ENCODE assay signal across 8 cellular contexts in the genomic region with DNA sequence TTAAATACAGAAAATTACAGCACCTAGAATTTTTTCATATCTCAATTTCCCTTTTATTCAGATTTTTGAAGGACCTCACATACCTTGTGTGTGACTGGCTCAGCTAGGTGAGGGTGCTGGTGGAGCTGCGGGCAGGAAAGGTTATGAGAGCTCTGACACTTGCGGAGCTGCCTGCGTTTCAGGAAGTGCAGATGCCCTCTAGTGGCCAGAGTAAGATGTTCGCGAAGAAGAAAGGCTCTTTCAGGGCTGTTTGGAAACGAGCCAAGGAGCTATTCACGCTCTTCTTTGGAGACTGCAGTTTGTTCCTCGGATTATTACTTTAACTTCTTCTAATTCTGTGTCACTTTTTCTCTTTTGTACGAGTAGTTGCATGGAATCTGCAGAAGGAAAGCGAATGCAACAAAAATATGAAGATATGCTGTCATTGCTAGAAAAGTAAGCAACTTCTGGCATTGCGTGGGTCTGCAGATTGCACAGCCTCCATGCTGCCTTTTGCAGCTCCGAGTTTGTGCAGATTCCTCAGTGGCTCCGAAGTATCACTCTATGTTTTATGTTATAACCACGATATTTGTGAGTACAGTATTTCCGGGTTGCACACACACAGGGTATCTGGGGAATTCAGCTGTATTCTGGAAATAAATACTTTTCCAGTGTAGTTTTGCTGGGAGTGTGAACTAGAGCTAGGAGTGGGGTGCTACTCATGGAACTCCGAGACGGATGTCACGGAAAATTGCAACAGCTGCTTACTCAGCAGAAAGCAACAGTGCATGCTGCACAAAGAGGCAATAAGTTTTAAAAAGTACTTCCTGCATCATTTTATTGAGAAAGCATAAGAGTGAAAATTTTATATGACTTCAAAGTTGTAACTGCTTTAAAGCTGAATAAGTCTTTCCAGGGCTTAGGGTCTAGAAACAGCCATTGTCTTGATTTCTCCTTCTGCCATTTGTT. TPM values are rescaled to one million over a fixed set of nuclear protein-coding genes. Genes with fewer than 3 reads are reported as not detected.
DNase-seq lines count a peak whose midpoint lies in the region; ATAC-seq and TF ChIP-seq lines count a peak whose summit lies in the region.

No MANE protein-coding gene starts in this region.

- H3K4me3 Mint-ChIP-seq in CD4-positive, CD25-positive, alpha-beta regulatory T cell: no peak overlapping the region

- no peak for TF ChIP-seq POLR2A in vagina (IDR thresholded peaks at IDR 0.05)

- H3K4me3 ChIP-seq in CD4-positive, CD25-positive, alpha-beta regulatory T cell (ENCODE audit: low read depth, low read length): no peak overlapping the region
- H3K4me3 ChIP-seq in vagina: no peak overlapping the region

- no peaks in the 10 kb centered on the region for H3K27me3 Mint-ChIP-seq in CD4-positive, CD25-positive, alpha-beta regulatory T cell

- intact Hi-C loops in vagina (cut with DNase I): no loop called here

- ATAC-seq in CD4-positive, CD25-positive, alpha-beta regulatory T cell (ENCODE audit: low read depth in 2 of 2): no peak
- ATAC-seq in foreskin keratinocyte (peak; percentile 56), GM19324 (IDR thresholded peaks at IDR 0.05; ENCODE audit: low FRiP score, unreplicated experiment) (no peak)

- H3K4me1 ChIP-seq in CD4-positive, CD25-positive, alpha-beta regulatory T cell (ENCODE audit: control insufficient read depth, insufficient read depth, low read length, poor library complexity, severe bottlenecking): no peaks in the 10 kb centered on the region
- no peaks in the 10 kb centered on the region for H3K4me1 ChIP-seq in foreskin keratinocyte
- no peaks in the 10 kb centered on the region for H3K4me1 ChIP-seq in vagina

- TF ChIP-seq CTCF in foreskin keratinocyte (conservative IDR thresholded peaks at IDR 0.05) (peak; percentile 68), vagina (IDR thresholded peaks at IDR 0.05) (peak; percentile 42 to 65 (median 55))

- peaks cover 0 to 3% (median 0%) of the 10 kb centered on the region in 7 donors for H3K9me3 Mint-ChIP-seq in CD4-positive, CD25-positive, alpha-beta regulatory T cell

- H3K27me3 ChIP-seq in CD4-positive, CD25-positive, alpha-beta regulatory T cell (ENCODE audit: control insufficient read depth, insufficient read depth, low read length): no peaks in the 10 kb centered on the region
- H3K27me3 ChIP-seq in foreskin keratinocyte (no peaks in the 10 kb centered on the region), vagina (no peaks in the 10 kb centered on the region)

- peaks cover 0 to 5% (median 2%) of the 10 kb centered on the region in 4 donors for H3K4me1 Mint-ChIP-seq in CD4-positive, CD25-positive, alpha-beta regulatory T cell

- no peak overlapping the region for H3K27ac Mint-ChIP-seq in CD4-positive, CD25-positive, alpha-beta regulatory T cell

- H3K36me3 ChIP-seq in CD4-positive, CD25-positive, alpha-beta regulatory T cell (ENCODE audit: control insufficient read depth, insufficient read depth, low read length): no peaks in the 10 kb centered on the region
- no peaks in the 10 kb centered on the region for H3K36me3 ChIP-seq in vagina

- H3K9me3 ChIP-seq in CD4-positive, CD25-positive, alpha-beta regulatory T cell (ENCODE audit: control insufficient read depth in 2 of 2, low read length in 2 of 2): no peaks in the 10 kb centered on the region
- H3K9me3 ChIP-seq in vagina: no peaks in the 10 kb centered on the region

- peak in 2 of 3 donors; percentile 10 to 49 for DNase-seq in CD4-positive, CD25-positive, alpha-beta regulatory T cell
- DNase-seq in HCEC 1CT (peak; percentile 32), NCI-H460 (ENCODE audit: extremely low read depth, low read depth) (peak; percentile 69), foreskin keratinocyte (peak; percentile 7 to 49), occipital lobe (lab: John Stamatoyannopoulos, UW) (peak; percentile 25), vagina (ENCODE audit: extremely low spot score in 2 of 2) (peak in 1 of 2 donors; percentile 40)
- DNase-seq in activated CD8-positive, alpha-beta memory T cell treated with anti-CD3 and anti-CD28 coated beads, Interleukin-2, amount 50 U/mL, for 48 hours: peak; percentile 54

- H3K36me3 Mint-ChIP-seq in CD4-positive, CD25-positive, alpha-beta regulatory T cell: no peaks in the 10 kb centered on the region

- H3K27ac ChIP-seq in CD4-positive, CD25-positive, alpha-beta regulatory T cell (ENCODE audit: insufficient read depth, low read length, poor library complexity, severe bottlenecking): no peak overlapping the region
- H3K27ac ChIP-seq in foreskin keratinocyte (no peak overlapping the region), vagina (no peak overlapping the region)

RNA-seq across cellular contexts. Expression of gene DNAH9, which starts 46.3 kb away (rescaled TPM):
- total RNA-seq in CD4-positive, CD25-positive, alpha-beta regulatory T cell: not detected
- polyA plus RNA-seq in CD4-positive, CD25-positive, alpha-beta regulatory T cell: not detected
- not detected in 2 replicates for total RNA-seq in NCI-H460 (2014; rRNA removed; shearing (Covaris generic))
- polyA plus RNA-seq in NCI-H460 (2014; cell fraction: nucleus; rRNA removed): not detected in 2 replicates
- 0.10 and 0.21 TPM in 2 replicates for total RNA-seq in foreskin keratinocyte
- polyA plus RNA-seq in foreskin keratinocyte: 0.12 and 0.28 TPM in 2 replicates
- 2.3 TPM for total RNA-seq in occipital lobe
- not detected for total RNA-seq in vagina
